13 cellular contexts compared by ENCODE assay signal in genomic region chr1:30340934-30341333, GRCh38.
"Had no signal": no experiment of that assay in that cellular context is flagged by ENCODE, and none has a peak within 500 bp of the region (broad histone marks: within the 10 kb centered on the region; RNA-seq: fewer than 3 reads in every experiment).

No MANE protein-coding gene starts in this region.

- DNase-seq: activated CD8-positive, alpha-beta memory T cell treated with anti-CD3 and anti-CD28 coated beads, Interleukin-2, amount 50 U/mL, for 4 hours; activated CD8-positive, alpha-beta T cell treated with anti-CD3 and anti-CD28 coated beads for 36 hours; activated naive CD4-positive, alpha-beta T cell treated with anti-CD3 and anti-CD28 coated beads for 36 hours; caudate nucleus; cortex of kidney; effector CD8-positive, alpha-beta T cell; left cardiac atrium; lower lobe of right lung; naive thymus-derived CD4-positive, alpha-beta T cell; stimulated activated CD4-positive, alpha-beta T cell treated with anti-CD3 and anti-CD28 coated beads, Interleukin-2, amount 100 ng/mL, for 48 hours; stimulated activated naive CD4-positive, alpha-beta T cell treated with Interleukin-2 at 50 U/mL for 16 hours; T-helper 9 cell; trophoblast cell had no signal

- H3K4me3 ChIP-seq: lower lobe of right lung had no signal

- H3K9me3 ChIP-seq: lower lobe of right lung had no signal

- H3K36me3 ChIP-seq: lower lobe of right lung had no signal

- H3K4me1 Mint-ChIP-seq: naive thymus-derived CD4-positive, alpha-beta T cell had no signal

- H3K27ac Mint-ChIP-seq: activated CD8-positive, alpha-beta T cell treated with anti-CD3 and anti-CD28 coated beads for 36 hours; activated naive CD4-positive, alpha-beta T cell treated with anti-CD3 and anti-CD28 coated beads for 36 hours; naive thymus-derived CD4-positive, alpha-beta T cell had no signal

- H3K4me3 Mint-ChIP-seq: activated CD8-positive, alpha-beta T cell treated with anti-CD3 and anti-CD28 coated beads for 36 hours; activated naive CD4-positive, alpha-beta T cell treated with anti-CD3 and anti-CD28 coated beads for 36 hours; naive thymus-derived CD4-positive, alpha-beta T cell had no signal

- H3K36me3 Mint-ChIP-seq: naive thymus-derived CD4-positive, alpha-beta T cell had no signal

- H3K4me1 ChIP-seq: lower lobe of right lung had no signal

- H3K27ac ChIP-seq: lower lobe of right lung had no signal

- H3K9me3 Mint-ChIP-seq: activated naive CD4-positive, alpha-beta T cell treated with anti-CD3 and anti-CD28 coated beads for 36 hours had no signal
